24 cellular contexts compared by ENCODE assay signal in the genomic region with DNA sequence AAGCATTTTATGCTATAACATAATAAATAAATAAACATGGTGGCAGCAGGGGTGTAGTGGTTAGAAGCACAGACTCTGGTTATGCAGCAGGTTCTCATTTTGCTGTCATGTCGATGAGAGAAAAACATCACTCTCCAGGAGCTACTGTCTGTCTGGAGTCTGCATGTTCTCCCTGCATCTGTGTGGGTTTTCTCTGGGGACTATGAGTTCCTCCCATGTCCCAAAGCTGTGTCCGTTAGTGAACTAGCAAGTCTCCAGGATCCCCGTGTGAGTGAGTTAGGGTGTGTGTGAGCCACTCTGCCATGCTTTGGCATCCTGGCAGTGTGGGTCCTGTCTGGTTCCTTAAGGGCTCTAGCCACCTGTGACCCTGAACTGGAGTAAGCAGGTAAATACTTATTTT.
DNase-seq lines count a peak whose midpoint lies in the region; ATAC-seq, FAIRE-seq and TF ChIP-seq lines count a peak whose summit lies in the region.
"Had no signal": no experiment of that assay in that cellular context is flagged by ENCODE, and none has a peak within 500 bp of the region (broad histone marks: within the 10 kb centered on the region; RNA-seq: fewer than 3 reads in every experiment).

No MANE protein-coding gene starts in this region.

- H3K4me2 ChIP-seq in H1 (ENCODE audit: insufficient read depth in 1 of 2, low read depth in 2 of 2, low read length in 2 of 2) = no peak overlapping the region
- H3K4me2 ChIP-seq: A549 had no signal

- POLR2A ChIA-PET in H1 (lab: Charles Lee; ENCODE audit: partially characterized antibody) = no interaction called here

- H4K20me1 ChIP-seq in H1 (replicated peaks in 1 of 2; ENCODE audit: control insufficient read depth in 1 of 2, insufficient read depth in 2 of 2, low read length in 2 of 2) = no peaks in the 10 kb centered on the region

- H3K4me3 Mint-ChIP-seq in immature natural killer cell = no peak overlapping the region
- H3K4me3 Mint-ChIP-seq: CD4-positive, alpha-beta memory T cell had no signal

- H4K5ac ChIP-seq in H1 (ENCODE audit: insufficient read length, low read depth, low read length) = no peak overlapping the region

- TF ChIP-seq CTCF in BE2C (IDR thresholded peaks at IDR 0.05; ENCODE audit: low read depth, low read length) (no peak), H1 (IDR thresholded peaks at IDR 0.05; ENCODE audit: control extremely low read depth in 1 of 3, insufficient read depth in 1 of 3, low read depth in 1 of 3, low read length in 3 of 3) (no peak), dorsolateral prefrontal cortex (IDR thresholded peaks at IDR 0.05 in 54 of 56, conservative IDR thresholded peaks at IDR 0.05 in 2 of 56; ENCODE audit: low read depth in 1 of 56, partially characterized antibody in 56 of 56) (no peak)

- H3K18ac ChIP-seq in H1 (ENCODE audit: extremely low read depth, low read length) = no peak overlapping the region

- H3K79me1 ChIP-seq in H1 (ENCODE audit: low read depth, low read length) = no peaks in the 10 kb centered on the region

- H3K79me2 ChIP-seq in H1 (ENCODE audit: control insufficient read depth in 1 of 2, insufficient read depth in 2 of 2, low read length in 2 of 2) = no peaks in the 10 kb centered on the region

- H3K27me3 Mint-ChIP-seq in immature natural killer cell (ENCODE audit: low read depth in 3 of 3) = no peaks in the 10 kb centered on the region
- H3K27me3 Mint-ChIP-seq: CD4-positive, alpha-beta memory T cell had no signal

- no peak overlapping the region for H3K56ac ChIP-seq in H1 (replicated peaks; ENCODE audit: insufficient read length, low read depth, low read length)

- peaks cover 7 to 44% (median 21%) of the 10 kb centered on the region in 6 donors for H3K9me3 Mint-ChIP-seq in immature natural killer cell

- H3K4me1 Mint-ChIP-seq in immature natural killer cell = no peaks in the 10 kb centered on the region
- H3K4me1 Mint-ChIP-seq: CD4-positive, alpha-beta memory T cell had no signal

- DNase-seq in Right ventricle myocardium inferior (ENCODE audit: missing footprints) = no peak
- DNase-seq in cardiac septum (ENCODE audit: low spot score) = no peak
- DNase-seq in BE2C = peak; percentile 34
- DNase-seq in H1 (ENCODE audit: low read depth in 1 of 2, low spot score in 2 of 2) = no peak
- DNase-seq in left ventricle myocardium superior = no peak
- no peak for DNase-seq in OCI-M2 (lab: John Stamatoyannopoulos, UW; ENCODE audit: unreplicated experiment)
- no peak for DNase-seq in immature natural killer cell
- no peak for DNase-seq in dorsolateral prefrontal cortex
- DNase-seq: 8988T; ACHN; AML-193; C1 segment of cervical spinal cord; Calu3; CD4-positive, alpha-beta memory T cell; COR-L47; DMS53; DMS79 treated with DMSO at 0.1 percent for 48 hours; GF-D8; GOT3; H7; HCEC 1CT had no signal

- H2BK120ac ChIP-seq in H1 (replicated peaks; ENCODE audit: low read depth, low read length) = no peak overlapping the region

- no peak overlapping the region for H2BK12ac ChIP-seq in H1 (ENCODE audit: low read depth, low read length)

- no peak for TF ChIP-seq POLR2A in H1 (IDR thresholded peaks at IDR 0.05; ENCODE audit: control extremely low read depth in 1 of 2, low read depth in 2 of 2, low read length in 2 of 2)

- H3K27me3 ChIP-seq in BE2C (no peaks in the 10 kb centered on the region), H1 (replicated peaks in 1 of 4; ENCODE audit: control insufficient read depth in 3 of 4, extremely low read depth in 1 of 4, insufficient read depth in 3 of 4, low read length in 3 of 4) (no peaks in the 10 kb centered on the region), dorsolateral prefrontal cortex (no peaks in the 10 kb centered on the region)

- H2BK5ac ChIP-seq in H1 (ENCODE audit: low read depth, low read length) = no peak overlapping the region

- H3K23me2 ChIP-seq in H1 (ENCODE audit: low read depth, low read length) = no peaks in the 10 kb centered on the region

- H3K14ac ChIP-seq in H1 (ENCODE audit: insufficient read length) = no peak overlapping the region

- H2BK15ac ChIP-seq in H1 (ENCODE audit: low read length) = no peak overlapping the region

- no peak overlapping the region for H3K9ac ChIP-seq in H1 (replicated peaks in 1 of 4; ENCODE audit: extremely low read depth in 1 of 4, low read depth in 3 of 4, low read length in 3 of 4)

- TF ChIP-seq EP300 in H1 (IDR thresholded peaks at IDR 0.05; ENCODE audit: borderline replicate concordance in 1 of 2, low read depth in 2 of 2, low read length in 2 of 2) = no peak

- no peaks in the 10 kb centered on the region for H3K36me3 ChIP-seq in BE2C
- H3K36me3 ChIP-seq in H1 (ENCODE audit: control insufficient read depth in 2 of 4, insufficient read depth in 4 of 4, low read length in 3 of 4) = no peaks in the 10 kb centered on the region

- H4K8ac ChIP-seq in H1 (ENCODE audit: extremely low read depth, insufficient read depth, low read length) = no peak overlapping the region

- CTCF ChIA-PET in H1 (lab: Charles Lee; ENCODE audit: partially characterized antibody) = interaction anchor here (1.2 kb wide), 1 partner anchor 14 kb away, joined by 3 read pairs; no protein-coding TSS in a partner anchor

- H3K9me3 ChIP-seq in BE2C (no peaks in the 10 kb centered on the region), H1 (ENCODE audit: insufficient read depth in 2 of 2, low read depth in 1 of 2, low read length in 1 of 2) (no peaks in the 10 kb centered on the region)
- H3K9me3 ChIP-seq: A549 had no signal

- H3K4me3 ChIP-seq in BE2C (ENCODE audit: low read depth, low read length) (no peak overlapping the region), H1 (ENCODE audit: extremely low read depth in 1 of 4, insufficient read depth in 2 of 4, low read depth in 3 of 4, low read length in 4 of 4) (no peak overlapping the region), dorsolateral prefrontal cortex (no peak overlapping the region)
- H3K4me3 ChIP-seq: A549 had no signal

- peaks cover 24% of the 10 kb centered on the region for H3K4me1 ChIP-seq in BE2C
- H3K4me1 ChIP-seq in H1 (replicated peaks in 1 of 4; ENCODE audit: control insufficient read depth in 3 of 4, insufficient read depth in 4 of 4, low read length in 3 of 4) = no peaks in the 10 kb centered on the region
- H3K4me1 ChIP-seq: A549 had no signal

- no peak overlapping the region for H3K4ac ChIP-seq in H1 (replicated peaks; ENCODE audit: insufficient read length, low read depth, low read length)

- no peak overlapping the region for H3K23ac ChIP-seq in H1 (ENCODE audit: insufficient read length)

- no peak for FAIRE-seq in H1 (lab: Jason Lieb, UNC)
- FAIRE-seq: A549, GM12891, GM18507 had no signal

- H3K36me3 Mint-ChIP-seq in immature natural killer cell = peaks cover 0 to 3% (median 0%) of the 10 kb centered on the region in 3 donors
- H3K36me3 Mint-ChIP-seq: CD4-positive, alpha-beta memory T cell had no signal

- no peak overlapping the region for H4K91ac ChIP-seq in H1 (replicated peaks; ENCODE audit: insufficient read length, low read length)

- H3K27ac ChIP-seq in H1 (ENCODE audit: low read depth, low read length) (no peak overlapping the region), dorsolateral prefrontal cortex (no peak overlapping the region)
- H3K27ac ChIP-seq: A549 had no signal

- TF ChIP-seq RAD21 in H1 (IDR thresholded peaks at IDR 0.05 in 1 of 2, conservative IDR thresholded peaks at IDR 0.05 in 1 of 2; ENCODE audit: low read depth in 2 of 2, low read length in 2 of 2) = no peak

- peak overlapping the region; percentile 57; the same call in 1 of the 2 replicates for H2AFZ ChIP-seq in H1 (ENCODE audit: low read length)

- intact Hi-C loops in Right ventricle myocardium inferior (cut with DNase I) (no loop called here), cardiac septum (cut with DNase I) (no loop called here), left ventricle myocardium superior (cut with micrococcal nuclease) (no loop called here), dorsolateral prefrontal cortex (cut with DNase I) (no loop called here)

- ATAC-seq in Right ventricle myocardium inferior (peak; percentile 42), left ventricle myocardium superior (peak; percentile 70)
- ATAC-seq: A549 had no signal

- H2BK20ac ChIP-seq in H1 (ENCODE audit: low read length) = no peak overlapping the region

- H3K27ac Mint-ChIP-seq in immature natural killer cell = no peak overlapping the region
- H3K27ac Mint-ChIP-seq: CD4-positive, alpha-beta memory T cell had no signal

- H2AK5ac ChIP-seq in H1 (ENCODE audit: low read depth, low read length) = no peak overlapping the region

- 98% methylated on average over 3 of the region's 3 CpGs; no CpG with 5 or more reads in 1 of the 2 experiments for WGBS in H1 (ENCODE audit: extremely low coverage in 1 of 2, insufficient coverage in 1 of 2, insufficient read length in 1 of 2, insufficient replicate concordance in 2 of 2, low coverage in 1 of 2, low lambda C conversion rate in 2 of 2, missing lambda C conversion rate in 1 of 2), 2 experiments

TF ChIP-seq in H1, 55 proteins besides CTCF, POLR2A, EP300 and RAD21:
- TF ChIP-seq, protein P1, sequence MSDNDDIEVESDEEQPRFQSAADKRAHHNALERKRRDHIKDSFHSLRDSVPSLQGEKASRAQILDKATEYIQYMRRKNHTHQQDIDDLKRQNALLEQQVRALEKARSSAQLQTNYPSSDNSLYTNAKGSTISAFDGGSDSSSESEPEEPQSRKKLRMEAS (IDR thresholded peaks at IDR 0.05) = no peak
- TF ChIP-seq EGR1 (IDR thresholded peaks at IDR 0.05; ENCODE audit: borderline replicate concordance, low read depth, low read length) = no peak
TF ChIP-seq in H1: peak in this region for 0.
